ENCODE assay signal across 1 cellular context in the genomic region with DNA sequence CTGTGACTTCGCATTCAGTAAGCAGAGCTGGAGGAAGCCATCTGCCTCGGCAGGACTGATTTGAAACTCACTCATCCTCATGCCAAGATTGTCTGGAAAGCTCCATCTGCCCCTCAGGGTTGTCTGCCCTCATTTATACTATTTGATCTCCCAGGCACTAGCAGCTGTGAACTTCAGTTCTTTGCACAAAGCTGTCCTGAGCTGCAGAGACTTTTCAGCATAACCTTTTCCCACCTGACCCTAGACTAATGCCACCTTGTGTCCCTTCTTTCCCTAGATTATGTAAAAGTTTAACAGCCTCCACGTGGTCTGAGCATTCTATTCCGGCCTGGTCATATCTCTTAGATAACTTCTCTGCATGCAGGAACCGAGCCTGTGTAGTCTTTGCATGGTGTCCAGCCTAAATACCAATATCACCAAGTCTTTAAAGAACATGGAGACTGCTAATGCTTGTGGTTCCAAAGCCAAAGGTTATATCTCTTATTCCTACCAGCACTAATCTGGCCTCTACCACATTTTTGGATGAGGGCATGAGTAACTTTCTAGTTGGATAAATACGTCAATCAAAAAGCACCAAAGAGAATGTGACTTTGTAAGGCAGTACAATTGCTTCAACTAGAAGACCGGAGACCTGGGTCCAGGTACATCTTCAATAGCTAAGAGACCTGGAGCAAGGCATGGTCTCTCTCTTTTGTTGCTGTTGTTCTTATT.
TF ChIP-seq lines count a peak whose summit lies in the region.

No MANE protein-coding gene starts in this region.

TF ChIP-seq in K562, 482 proteins besides CTCF, POLR2A, EP300 and RAD21 (continued from another document and continues in another):
- TF ChIP-seq, protein P1, sequence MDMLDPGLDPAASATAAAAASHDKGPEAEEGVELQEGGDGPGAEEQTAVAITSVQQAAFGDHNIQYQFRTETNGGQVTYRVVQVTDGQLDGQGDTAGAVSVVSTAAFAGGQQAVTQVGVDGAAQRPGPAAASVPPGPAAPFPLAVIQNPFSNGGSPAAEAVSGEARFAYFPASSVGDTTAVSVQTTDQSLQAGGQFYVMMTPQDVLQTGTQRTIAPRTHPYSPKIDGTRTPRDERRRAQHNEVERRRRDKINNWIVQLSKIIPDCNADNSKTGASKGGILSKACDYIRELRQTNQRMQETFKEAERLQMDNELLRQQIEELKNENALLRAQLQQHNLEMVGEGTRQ (CRISPR knock-in tag; IDR thresholded peaks at IDR 0.05), result peak; percentile 75
- no peak for TF ChIP-seq TAF15 (IDR thresholded peaks at IDR 0.05; ENCODE audit: low read depth, low read length)
- TF ChIP-seq TARDBP (IDR thresholded peaks at IDR 0.05), result no peak
- no peak for TF ChIP-seq ZNF212 (CRISPR knock-in tag; IDR thresholded peaks at IDR 0.05)
- TF ChIP-seq MYBL2 (IDR thresholded peaks at IDR 0.05; ENCODE audit: low read depth), result no peak
- no peak for TF ChIP-seq MYBL2 (CRISPR knock-in tag; IDR thresholded peaks at IDR 0.05; ENCODE audit: borderline replicate concordance)
- TF ChIP-seq, protein P2, sequence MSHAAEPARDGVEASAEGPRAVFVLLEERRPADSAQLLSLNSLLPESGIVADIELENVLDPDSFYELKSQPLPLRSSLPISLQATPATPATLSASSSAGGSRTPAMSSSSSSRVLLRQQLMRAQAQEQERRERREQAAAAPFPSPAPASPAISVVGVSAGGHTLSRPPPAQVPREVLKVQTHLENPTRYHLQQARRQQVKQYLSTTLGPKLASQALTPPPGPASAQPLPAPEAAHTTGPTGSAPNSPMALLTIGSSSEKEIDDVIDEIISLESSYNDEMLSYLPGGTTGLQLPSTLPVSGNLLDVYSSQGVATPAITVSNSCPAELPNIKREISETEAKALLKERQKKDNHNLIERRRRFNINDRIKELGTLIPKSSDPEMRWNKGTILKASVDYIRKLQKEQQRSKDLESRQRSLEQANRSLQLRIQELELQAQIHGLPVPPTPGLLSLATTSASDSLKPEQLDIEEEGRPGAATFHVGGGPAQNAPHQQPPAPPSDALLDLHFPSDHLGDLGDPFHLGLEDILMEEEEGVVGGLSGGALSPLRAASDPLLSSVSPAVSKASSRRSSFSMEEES (CRISPR knock-in tag; IDR thresholded peaks at IDR 0.05), result no peak
- no peak for TF ChIP-seq ZNF586 (CRISPR knock-in tag; conservative IDR thresholded peaks at IDR 0.05)
- TF ChIP-seq, protein P3, sequence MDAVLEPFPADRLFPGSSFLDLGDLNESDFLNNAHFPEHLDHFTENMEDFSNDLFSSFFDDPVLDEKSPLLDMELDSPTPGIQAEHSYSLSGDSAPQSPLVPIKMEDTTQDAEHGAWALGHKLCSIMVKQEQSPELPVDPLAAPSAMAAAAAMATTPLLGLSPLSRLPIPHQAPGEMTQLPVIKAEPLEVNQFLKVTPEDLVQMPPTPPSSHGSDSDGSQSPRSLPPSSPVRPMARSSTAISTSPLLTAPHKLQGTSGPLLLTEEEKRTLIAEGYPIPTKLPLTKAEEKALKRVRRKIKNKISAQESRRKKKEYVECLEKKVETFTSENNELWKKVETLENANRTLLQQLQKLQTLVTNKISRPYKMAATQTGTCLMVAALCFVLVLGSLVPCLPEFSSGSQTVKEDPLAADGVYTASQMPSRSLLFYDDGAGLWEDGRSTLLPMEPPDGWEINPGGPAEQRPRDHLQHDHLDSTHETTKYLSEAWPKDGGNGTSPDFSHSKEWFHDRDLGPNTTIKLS (IDR thresholded peaks at IDR 0.05; ENCODE audit: borderline replicate concordance, low read depth), result no peak
- TF ChIP-seq ZNF324 (CRISPR knock-in tag; IDR thresholded peaks at IDR 0.05), result no peak
- 0 out of 2 replicates have a peak, but pooled peaks have one; percentile 36 for TF ChIP-seq LEF1 (IDR thresholded peaks at IDR 0.05)
- no peak for TF ChIP-seq TAL1 (IDR thresholded peaks at IDR 0.05)
- TF ChIP-seq, protein P4, sequence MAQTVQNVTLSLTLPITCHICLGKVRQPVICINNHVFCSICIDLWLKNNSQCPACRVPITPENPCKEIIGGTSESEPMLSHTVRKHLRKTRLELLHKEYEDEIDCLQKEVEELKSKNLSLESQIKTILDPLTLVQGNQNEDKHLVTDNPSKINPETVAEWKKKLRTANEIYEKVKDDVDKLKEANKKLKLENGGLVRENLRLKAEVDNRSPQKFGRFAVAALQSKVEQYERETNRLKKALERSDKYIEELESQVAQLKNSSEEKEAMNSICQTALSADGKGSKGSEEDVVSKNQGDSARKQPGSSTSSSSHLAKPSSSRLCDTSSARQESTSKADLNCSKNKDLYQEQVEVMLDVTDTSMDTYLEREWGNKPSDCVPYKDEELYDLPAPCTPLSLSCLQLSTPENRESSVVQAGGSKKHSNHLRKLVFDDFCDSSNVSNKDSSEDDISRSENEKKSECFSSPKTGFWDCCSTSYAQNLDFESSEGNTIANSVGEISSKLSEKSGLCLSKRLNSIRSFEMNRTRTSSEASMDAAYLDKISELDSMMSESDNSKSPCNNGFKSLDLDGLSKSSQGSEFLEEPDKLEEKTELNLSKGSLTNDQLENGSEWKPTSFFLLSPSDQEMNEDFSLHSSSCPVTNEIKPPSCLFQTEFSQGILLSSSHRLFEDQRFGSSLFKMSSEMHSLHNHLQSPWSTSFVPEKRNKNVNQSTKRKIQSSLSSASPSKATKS (CRISPR knock-in tag; IDR thresholded peaks at IDR 0.05), result peak; percentile 12; the same call in 1 of the 2 replicates
- no peak for TF ChIP-seq LARP7 (IDR thresholded peaks at IDR 0.05)
- no peak for TF ChIP-seq CREBBP (IDR thresholded peaks at IDR 0.05; ENCODE audit: low read depth, low read length)
- TF ChIP-seq, protein P5, sequence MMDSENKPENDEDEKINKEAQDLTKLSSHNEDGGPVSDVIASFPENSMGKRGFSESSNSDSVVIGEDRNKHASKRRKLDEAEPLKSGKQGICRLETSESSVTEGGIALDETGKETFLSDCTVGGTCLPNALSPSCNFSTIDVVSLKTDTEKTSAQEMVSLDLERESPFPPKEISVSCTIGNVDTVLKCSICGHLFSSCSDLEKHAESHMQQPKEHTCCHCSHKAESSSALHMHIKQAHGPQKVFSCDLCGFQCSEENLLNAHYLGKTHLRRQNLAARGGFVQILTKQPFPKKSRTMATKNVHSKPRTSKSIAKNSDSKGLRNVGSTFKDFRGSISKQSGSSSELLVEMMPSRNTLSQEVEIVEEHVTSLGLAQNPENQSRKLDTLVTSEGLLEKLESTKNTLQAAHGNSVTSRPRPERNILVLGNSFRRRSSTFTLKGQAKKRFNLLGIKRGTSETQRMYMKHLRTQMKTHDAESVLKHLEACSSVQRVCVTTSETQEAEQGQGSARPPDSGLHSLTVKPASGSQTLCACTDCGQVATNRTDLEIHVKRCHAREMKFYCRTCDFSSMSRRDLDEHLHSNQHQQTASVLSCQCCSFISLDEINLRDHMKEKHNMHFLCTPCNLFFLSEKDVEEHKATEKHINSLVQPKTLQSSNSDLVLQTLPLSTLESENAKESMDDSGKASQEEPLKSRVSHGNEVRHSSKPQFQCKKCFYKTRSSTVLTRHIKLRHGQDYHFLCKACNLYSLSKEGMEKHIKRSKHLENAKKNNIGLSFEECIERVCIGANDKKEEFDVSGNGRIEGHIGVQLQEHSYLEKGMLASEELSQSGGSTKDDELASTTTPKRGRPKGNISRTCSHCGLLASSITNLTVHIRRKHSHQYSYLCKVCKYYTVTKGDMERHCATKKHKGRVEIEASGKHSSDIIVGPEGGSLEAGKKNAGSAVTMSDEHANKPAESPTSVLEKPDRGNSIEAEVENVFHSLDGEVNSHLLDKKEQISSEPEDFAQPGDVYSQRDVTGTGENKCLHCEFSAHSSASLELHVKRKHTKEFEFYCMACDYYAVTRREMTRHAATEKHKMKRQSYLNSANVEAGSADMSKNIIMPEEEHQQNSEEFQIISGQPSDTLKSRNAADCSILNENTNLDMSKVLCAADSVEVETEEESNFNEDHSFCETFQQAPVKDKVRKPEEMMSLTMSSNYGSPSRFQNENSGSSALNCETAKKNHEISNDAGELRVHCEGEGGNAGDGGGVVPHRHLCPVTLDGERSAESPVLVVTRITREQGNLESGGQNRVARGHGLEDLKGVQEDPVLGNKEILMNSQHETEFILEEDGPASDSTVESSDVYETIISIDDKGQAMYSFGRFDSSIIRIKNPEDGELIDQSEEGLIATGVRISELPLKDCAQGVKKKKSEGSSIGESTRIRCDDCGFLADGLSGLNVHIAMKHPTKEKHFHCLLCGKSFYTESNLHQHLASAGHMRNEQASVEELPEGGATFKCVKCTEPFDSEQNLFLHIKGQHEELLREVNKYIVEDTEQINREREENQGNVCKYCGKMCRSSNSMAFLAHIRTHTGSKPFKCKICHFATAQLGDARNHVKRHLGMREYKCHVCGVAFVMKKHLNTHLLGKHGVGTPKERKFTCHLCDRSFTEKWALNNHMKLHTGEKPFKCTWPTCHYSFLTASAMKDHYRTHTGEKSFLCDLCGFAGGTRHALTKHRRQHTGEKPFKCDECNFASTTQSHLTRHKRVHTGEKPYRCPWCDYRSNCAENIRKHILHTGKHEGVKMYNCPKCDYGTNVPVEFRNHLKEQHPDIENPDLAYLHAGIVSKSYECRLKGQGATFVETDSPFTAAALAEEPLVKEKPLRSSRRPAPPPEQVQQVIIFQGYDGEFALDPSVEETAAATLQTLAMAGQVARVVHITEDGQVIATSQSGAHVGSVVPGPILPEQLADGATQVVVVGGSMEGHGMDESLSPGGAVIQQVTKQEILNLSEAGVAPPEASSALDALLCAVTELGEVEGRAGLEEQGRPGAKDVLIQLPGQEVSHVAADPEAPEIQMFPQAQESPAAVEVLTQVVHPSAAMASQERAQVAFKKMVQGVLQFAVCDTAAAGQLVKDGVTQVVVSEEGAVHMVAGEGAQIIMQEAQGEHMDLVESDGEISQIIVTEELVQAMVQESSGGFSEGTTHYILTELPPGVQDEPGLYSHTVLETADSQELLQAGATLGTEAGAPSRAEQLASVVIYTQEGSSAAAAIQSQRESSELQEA (IDR thresholded peaks at IDR 0.05; ENCODE audit: low read depth), result no peak
- TF ChIP-seq, protein P6, sequence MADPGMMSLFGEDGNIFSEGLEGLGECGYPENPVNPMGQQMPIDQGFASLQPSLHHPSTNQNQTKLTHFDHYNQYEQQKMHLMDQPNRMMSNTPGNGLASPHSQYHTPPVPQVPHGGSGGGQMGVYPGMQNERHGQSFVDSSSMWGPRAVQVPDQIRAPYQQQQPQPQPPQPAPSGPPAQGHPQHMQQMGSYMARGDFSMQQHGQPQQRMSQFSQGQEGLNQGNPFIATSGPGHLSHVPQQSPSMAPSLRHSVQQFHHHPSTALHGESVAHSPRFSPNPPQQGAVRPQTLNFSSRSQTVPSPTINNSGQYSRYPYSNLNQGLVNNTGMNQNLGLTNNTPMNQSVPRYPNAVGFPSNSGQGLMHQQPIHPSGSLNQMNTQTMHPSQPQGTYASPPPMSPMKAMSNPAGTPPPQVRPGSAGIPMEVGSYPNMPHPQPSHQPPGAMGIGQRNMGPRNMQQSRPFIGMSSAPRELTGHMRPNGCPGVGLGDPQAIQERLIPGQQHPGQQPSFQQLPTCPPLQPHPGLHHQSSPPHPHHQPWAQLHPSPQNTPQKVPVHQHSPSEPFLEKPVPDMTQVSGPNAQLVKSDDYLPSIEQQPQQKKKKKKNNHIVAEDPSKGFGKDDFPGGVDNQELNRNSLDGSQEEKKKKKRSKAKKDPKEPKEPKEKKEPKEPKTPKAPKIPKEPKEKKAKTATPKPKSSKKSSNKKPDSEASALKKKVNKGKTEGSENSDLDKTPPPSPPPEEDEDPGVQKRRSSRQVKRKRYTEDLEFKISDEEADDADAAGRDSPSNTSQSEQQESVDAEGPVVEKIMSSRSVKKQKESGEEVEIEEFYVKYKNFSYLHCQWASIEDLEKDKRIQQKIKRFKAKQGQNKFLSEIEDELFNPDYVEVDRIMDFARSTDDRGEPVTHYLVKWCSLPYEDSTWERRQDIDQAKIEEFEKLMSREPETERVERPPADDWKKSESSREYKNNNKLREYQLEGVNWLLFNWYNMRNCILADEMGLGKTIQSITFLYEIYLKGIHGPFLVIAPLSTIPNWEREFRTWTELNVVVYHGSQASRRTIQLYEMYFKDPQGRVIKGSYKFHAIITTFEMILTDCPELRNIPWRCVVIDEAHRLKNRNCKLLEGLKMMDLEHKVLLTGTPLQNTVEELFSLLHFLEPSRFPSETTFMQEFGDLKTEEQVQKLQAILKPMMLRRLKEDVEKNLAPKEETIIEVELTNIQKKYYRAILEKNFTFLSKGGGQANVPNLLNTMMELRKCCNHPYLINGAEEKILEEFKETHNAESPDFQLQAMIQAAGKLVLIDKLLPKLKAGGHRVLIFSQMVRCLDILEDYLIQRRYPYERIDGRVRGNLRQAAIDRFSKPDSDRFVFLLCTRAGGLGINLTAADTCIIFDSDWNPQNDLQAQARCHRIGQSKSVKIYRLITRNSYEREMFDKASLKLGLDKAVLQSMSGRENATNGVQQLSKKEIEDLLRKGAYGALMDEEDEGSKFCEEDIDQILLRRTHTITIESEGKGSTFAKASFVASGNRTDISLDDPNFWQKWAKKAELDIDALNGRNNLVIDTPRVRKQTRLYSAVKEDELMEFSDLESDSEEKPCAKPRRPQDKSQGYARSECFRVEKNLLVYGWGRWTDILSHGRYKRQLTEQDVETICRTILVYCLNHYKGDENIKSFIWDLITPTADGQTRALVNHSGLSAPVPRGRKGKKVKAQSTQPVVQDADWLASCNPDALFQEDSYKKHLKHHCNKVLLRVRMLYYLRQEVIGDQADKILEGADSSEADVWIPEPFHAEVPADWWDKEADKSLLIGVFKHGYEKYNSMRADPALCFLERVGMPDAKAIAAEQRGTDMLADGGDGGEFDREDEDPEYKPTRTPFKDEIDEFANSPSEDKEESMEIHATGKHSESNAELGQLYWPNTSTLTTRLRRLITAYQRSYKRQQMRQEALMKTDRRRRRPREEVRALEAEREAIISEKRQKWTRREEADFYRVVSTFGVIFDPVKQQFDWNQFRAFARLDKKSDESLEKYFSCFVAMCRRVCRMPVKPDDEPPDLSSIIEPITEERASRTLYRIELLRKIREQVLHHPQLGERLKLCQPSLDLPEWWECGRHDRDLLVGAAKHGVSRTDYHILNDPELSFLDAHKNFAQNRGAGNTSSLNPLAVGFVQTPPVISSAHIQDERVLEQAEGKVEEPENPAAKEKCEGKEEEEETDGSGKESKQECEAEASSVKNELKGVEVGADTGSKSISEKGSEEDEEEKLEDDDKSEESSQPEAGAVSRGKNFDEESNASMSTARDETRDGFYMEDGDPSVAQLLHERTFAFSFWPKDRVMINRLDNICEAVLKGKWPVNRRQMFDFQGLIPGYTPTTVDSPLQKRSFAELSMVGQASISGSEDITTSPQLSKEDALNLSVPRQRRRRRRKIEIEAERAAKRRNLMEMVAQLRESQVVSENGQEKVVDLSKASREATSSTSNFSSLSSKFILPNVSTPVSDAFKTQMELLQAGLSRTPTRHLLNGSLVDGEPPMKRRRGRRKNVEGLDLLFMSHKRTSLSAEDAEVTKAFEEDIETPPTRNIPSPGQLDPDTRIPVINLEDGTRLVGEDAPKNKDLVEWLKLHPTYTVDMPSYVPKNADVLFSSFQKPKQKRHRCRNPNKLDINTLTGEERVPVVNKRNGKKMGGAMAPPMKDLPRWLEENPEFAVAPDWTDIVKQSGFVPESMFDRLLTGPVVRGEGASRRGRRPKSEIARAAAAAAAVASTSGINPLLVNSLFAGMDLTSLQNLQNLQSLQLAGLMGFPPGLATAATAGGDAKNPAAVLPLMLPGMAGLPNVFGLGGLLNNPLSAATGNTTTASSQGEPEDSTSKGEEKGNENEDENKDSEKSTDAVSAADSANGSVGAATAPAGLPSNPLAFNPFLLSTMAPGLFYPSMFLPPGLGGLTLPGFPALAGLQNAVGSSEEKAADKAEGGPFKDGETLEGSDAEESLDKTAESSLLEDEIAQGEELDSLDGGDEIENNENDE (IDR thresholded peaks at IDR 0.05; ENCODE audit: low read depth, low read length), result no peak
- no peak for TF ChIP-seq PTRF (tag; IDR thresholded peaks at IDR 0.05)
- TF ChIP-seq CAMTA2 (CRISPR knock-in tag; conservative IDR thresholded peaks at IDR 0.05), result no peak
- no peak for TF ChIP-seq IRF2 (CRISPR knock-in tag; IDR thresholded peaks at IDR 0.05)
